Comparison of ENCODE assay signal across 17 cellular contexts in genomic region chr17:17938388-17939107, GRCh38. TPM values are rescaled to one million over a fixed set of nuclear protein-coding genes. Genes with fewer than 3 reads are reported as not detected.
DNase-seq lines count a peak whose midpoint lies in the region; ATAC-seq and TF ChIP-seq lines count a peak whose summit lies in the region.
"Had no signal": no experiment of that assay in that cellular context is flagged by ENCODE, and none has a peak within 500 bp of the region (broad histone marks: within the 10 kb centered on the region; RNA-seq: fewer than 3 reads in every experiment).

No MANE protein-coding gene starts in this region.

- H3K9me3 ChIP-seq in HEK293 (ENCODE audit: control insufficient read depth, insufficient read depth, low read depth, low read length) = no peaks in the 10 kb centered on the region
- H3K9me3 ChIP-seq in Peyer's patch = no peaks in the 10 kb centered on the region
- no peaks in the 10 kb centered on the region for H3K9me3 ChIP-seq in psoas muscle
- no peaks in the 10 kb centered on the region for H3K9me3 ChIP-seq in esophagus muscularis mucosa
- H3K9me3 ChIP-seq: BLaER1 had no signal

- 81 to 87% (median 81%) methylated on average over 8 of the region's 8 CpGs for WGBS in psoas muscle, 3 donors
- WGBS in esophagus muscularis mucosa = 97% methylated on average over 8 of the region's 8 CpGs

- no peak overlapping the region for H3K27ac ChIP-seq in HEK293 (ENCODE audit: extremely low read depth, low read depth, low read length)
- H3K27ac ChIP-seq in Peyer's patch = peak overlapping the region in 3 of 4 donors; percentile 19 to 58 (median 58)
- H3K27ac ChIP-seq in foreskin keratinocyte = peak overlapping the region; percentile 91
- H3K27ac ChIP-seq in psoas muscle = peak overlapping the region; percentile 24
- H3K27ac ChIP-seq in esophagus muscularis mucosa (replicated peaks in 1 of 4) = no peak overlapping the region
- H3K27ac ChIP-seq in brain microvascular endothelial cell = no peak overlapping the region
- H3K27ac ChIP-seq: BLaER1, WERI-Rb-1 had no signal

- TF ChIP-seq EP300 in esophagus muscularis mucosa (IDR thresholded peaks at IDR 0.05) = no peak

- TF ChIP-seq CTCF in HEK293 (tag by site-specific recombination; IDR thresholded peaks at IDR 0.05) = no peak
- no peak for TF ChIP-seq CTCF in Peyer's patch (IDR thresholded peaks at IDR 0.05)
- TF ChIP-seq CTCF in foreskin keratinocyte (conservative IDR thresholded peaks at IDR 0.05) = no peak
- TF ChIP-seq CTCF in psoas muscle (IDR thresholded peaks at IDR 0.05) = no peak
- no peak for TF ChIP-seq CTCF in esophagus muscularis mucosa (IDR thresholded peaks at IDR 0.05)
- no peak for TF ChIP-seq CTCF in brain microvascular endothelial cell (IDR thresholded peaks at IDR 0.05; ENCODE audit: low read depth, low read length, missing control alignments)

- H3K36me3 ChIP-seq in HEK293 (ENCODE audit: control insufficient read depth in 2 of 2, insufficient read depth in 1 of 2, low read length in 2 of 2) (no peaks in the 10 kb centered on the region), Peyer's patch (no peaks in the 10 kb centered on the region), psoas muscle (ENCODE audit: insufficient read depth in 1 of 2, low read depth in 1 of 2) (no peaks in the 10 kb centered on the region), esophagus muscularis mucosa (no peaks in the 10 kb centered on the region), brain microvascular endothelial cell (replicated peaks) (no peaks in the 10 kb centered on the region)
- H3K36me3 ChIP-seq: BLaER1, WERI-Rb-1 had no signal

- CTCF ChIA-PET in HEK293 (lab: Yijun Ruan, JAX) = no interaction called here

- peak in 1 of 3 donors; percentile 62 for DNase-seq in Peyer's patch
- DNase-seq in foreskin keratinocyte = peak; percentile 79 to 91
- no peak for DNase-seq in psoas muscle
- DNase-seq in KG1 (lab: John Stamatoyannopoulos, UW) = no peak
- no peak for DNase-seq in esophagus muscularis mucosa (ENCODE audit: extremely low spot score)
- DNase-seq in brain microvascular endothelial cell = no peak
- DNase-seq: activated CD4-positive, alpha-beta memory T cell treated with anti-CD3 and anti-CD28 coated beads, Interleukin-2, amount 10 ng/mL, durations not matched to agents 7 days and 5 days; DMS153; NCI-H187 treated with DMSO at 0.1 percent for 48 hours; NCI-H524 treated with DMSO at 0.1 percent for 48 hours; PC-3; SW 1271; WERI-Rb-1 had no signal

- TF ChIP-seq POLR2A in Peyer's patch (IDR thresholded peaks at IDR 0.05) (no peak), esophagus muscularis mucosa (IDR thresholded peaks at IDR 0.05; ENCODE audit: low read depth) (no peak)

- ATAC-seq in foreskin keratinocyte = peak; percentile 58
- ATAC-seq in psoas muscle = peak; percentile 47 to 68 (median 60)
- no peak for ATAC-seq in HG02884 (IDR thresholded peaks at IDR 0.05; ENCODE audit: unreplicated experiment)
- ATAC-seq: PC-3 had no signal

- H3K27me3 ChIP-seq in Peyer's patch = no peaks in the 10 kb centered on the region
- no peaks in the 10 kb centered on the region for H3K27me3 ChIP-seq in foreskin keratinocyte
- no peaks in the 10 kb centered on the region for H3K27me3 ChIP-seq in psoas muscle (ENCODE audit: insufficient read depth in 3 of 3, low read length in 2 of 3)
- H3K27me3 ChIP-seq in esophagus muscularis mucosa = no peaks in the 10 kb centered on the region
- no peaks in the 10 kb centered on the region for H3K27me3 ChIP-seq in brain microvascular endothelial cell (replicated peaks)
- H3K27me3 ChIP-seq: BLaER1 had no signal

- no peak overlapping the region for H3K4me3 ChIP-seq in HEK293 (ENCODE audit: low read depth, low read length)
- H3K4me3 ChIP-seq in Peyer's patch = no peak overlapping the region
- no peak overlapping the region for H3K4me3 ChIP-seq in psoas muscle
- H3K4me3 ChIP-seq in esophagus muscularis mucosa = no peak overlapping the region
- H3K4me3 ChIP-seq in brain microvascular endothelial cell (ENCODE audit: low read depth, low read length) = no peak overlapping the region
- H3K4me3 ChIP-seq: BLaER1 had no signal

- H3K4me1 ChIP-seq in HEK293 (ENCODE audit: control insufficient read depth, insufficient read depth, low read length) (peaks cover 51% of the 10 kb centered on the region), Peyer's patch (peaks cover 0 to 79% (median 2%) of the 10 kb centered on the region in 4 donors), foreskin keratinocyte (peaks cover 55% of the 10 kb centered on the region), psoas muscle (peaks cover 85% of the 10 kb centered on the region), esophagus muscularis mucosa (peaks cover 62 to 78% (median 68%) of the 10 kb centered on the region in 4 donors)

- in situ Hi-C loops in brain microvascular endothelial cell (cut with HindIII; ENCODE audit: low pct_ligation_motif_present, low sequenced_read_pairs) = no loop called here

- POLR2A ChIA-PET in HEK293 (lab: Yijun Ruan, JAX) = interaction anchor here (2.9 kb wide), 1 partner anchor 17 kb away, joined by 8 read pairs; no protein-coding TSS in a partner anchor

- intact Hi-C loops in psoas muscle (cut with DNase I) (no loop called here), esophagus muscularis mucosa (cut with DNase I) (no loop called here)

TF ChIP-seq in HEK293, 187 proteins besides CTCF, POLR2A, EP300 and RAD21:
- peak; percentile 54; the same call in 1 of the 2 replicates for TF ChIP-seq OSR2 (tag by site-specific recombination; IDR thresholded peaks at IDR 0.05)
- TF ChIP-seq ZNF664 (tag by site-specific recombination; IDR thresholded peaks at IDR 0.05) = no peak
- TF ChIP-seq WT1 (tag by site-specific recombination; IDR thresholded peaks at IDR 0.05) = 0 out of 2 replicates have a peak, but pooled peaks have one; percentile 0
- TF ChIP-seq HIC1 (tag by site-specific recombination; IDR thresholded peaks at IDR 0.05) = no peak
- no peak for TF ChIP-seq ZNF501 (tag by site-specific recombination; IDR thresholded peaks at IDR 0.05)

RNA-seq across cellular contexts. Expression of gene TOM1L2, which starts 33.7 kb away (rescaled TPM):
- 10 to 100 TPM; 49.5 to 74.8 (median 62.7) TPM for total RNA-seq in Peyer's patch
- total RNA-seq in foreskin keratinocyte = 28.2 and 32.3 TPM in 2 replicates
- polyA plus RNA-seq in foreskin keratinocyte = 14.2 and 14.4 TPM in 2 replicates
- total RNA-seq in psoas muscle = 10 to 100 TPM; 72.0 to 89.8 (median 87.2) TPM
- 10 to 100 TPM; 13.3 to 48.4 (median 27.6) TPM for polyA plus RNA-seq in psoas muscle
- 10 to 100 TPM; 64.4 to 96.9 (median 75.0) TPM for total RNA-seq in esophagus muscularis mucosa

RNA-seq across cellular contexts. Expression of gene DRC3, which starts 34.1 kb away (rescaled TPM):
- 1 to 10 TPM in 2 of 4 donors, under 1 TPM in 1, not detected in 1; 0.57 to 6.3 (median 5.8) TPM for total RNA-seq in Peyer's patch
- 0.42 and 0.54 TPM in 2 replicates for total RNA-seq in foreskin keratinocyte
- polyA plus RNA-seq in foreskin keratinocyte = 0.13 and 0.28 TPM in 2 replicates
- total RNA-seq in psoas muscle = 1 to 10 TPM in 1 of 4 donors, under 1 TPM in 3; 0.39 to 1.8 (median 0.73) TPM
- polyA plus RNA-seq in psoas muscle = 1 to 10 TPM in 1 of 3 donors, under 1 TPM in 2; 0.61 to 1.6 (median 0.69) TPM
- total RNA-seq in esophagus muscularis mucosa = 1 to 10 TPM in 2 of 4 donors, under 1 TPM in 2; 0.71 to 4.2 (median 1.4) TPM
- total RNA-seq: activated CD4-positive, alpha-beta memory T cell treated with anti-CD3 and anti-CD28 coated beads, Interleukin-2, amount 10 ng/mL, durations not matched to agents 7 days and 5 days; activated T-helper 1 cell treated with anti-CD3 and anti-CD28 coated beads, Interleukin-12 subunit alpha, Interleukin-12 subunit beta, Interleukin-2, Interleukin-4 antibody, amounts not matched to agents 30 ng/mL and 10 ng/mL and 1 ng/mL, durations not matched to agents 14 hours and 24 hours and 36 hours had no signal

Comparison
In these comparisons a context has a peak if more than half of its experiments do, and no peak if none do; other contexts are left out.
1. H3K27ac ChIP-seq: peak in Peyer's patch (3 of 4), foreskin keratinocyte (single experiment) and psoas muscle (single experiment); none in HEK293 (single experiment), esophagus muscularis mucosa (0 of 4) and brain microvascular endothelial cell (single experiment).
2. DNase-seq: peak in foreskin keratinocyte (2 of 2); none in psoas muscle (0 of 2), KG1 (single experiment), esophagus muscularis mucosa (single experiment) and brain microvascular endothelial cell (single experiment).